12 cellular contexts compared by ENCODE assay signal in genomic region chr12:59737725-59738463, GRCh38.
DNase-seq lines count a peak whose midpoint lies in the region; FAIRE-seq and TF ChIP-seq lines count a peak whose summit lies in the region.
"Had no signal": no experiment of that assay in that cellular context is flagged by ENCODE, and none has a peak within 500 bp of the region (broad histone marks: within the 10 kb centered on the region; RNA-seq: fewer than 3 reads in every experiment).

No MANE protein-coding gene starts in this region.

- H3K27me3 ChIP-seq in GM23248 (replicated peaks; ENCODE audit: insufficient read depth) (no peaks in the 10 kb centered on the region), brain microvascular endothelial cell (replicated peaks) (no peaks in the 10 kb centered on the region), mesenchymal stem cell (ENCODE audit: control insufficient read depth in 1 of 2, insufficient read depth in 1 of 2, low read length in 2 of 2) (no peaks in the 10 kb centered on the region), small intestine (ENCODE audit: control insufficient read depth in 2 of 2, insufficient read depth in 2 of 2, low read length in 2 of 2) (no peaks in the 10 kb centered on the region)

- peak overlapping the region; percentile 84 for H3K4me2 ChIP-seq in GM23248 (ENCODE audit: unreplicated experiment)
- no peak overlapping the region for H3K4me2 ChIP-seq in mesenchymal stem cell (ENCODE audit: low read length, poor library complexity, severe bottlenecking)

- no peak overlapping the region for H2BK5ac ChIP-seq in mesenchymal stem cell (ENCODE audit: low read depth, low read length, poor library complexity, severe bottlenecking)

- TF ChIP-seq CTCF in AG10803 (conservative IDR thresholded peaks at IDR 0.05; ENCODE audit: low read length) (no peak), brain microvascular endothelial cell (IDR thresholded peaks at IDR 0.05; ENCODE audit: low read depth, low read length, missing control alignments) (no peak)

- H4K8ac ChIP-seq in mesenchymal stem cell (ENCODE audit: low read length): no peak overlapping the region

- no peaks in the 10 kb centered on the region for H3K9me2 ChIP-seq in GM23248 (ENCODE audit: insufficient read depth)

- no peaks in the 10 kb centered on the region for H4K20me1 ChIP-seq in GM23248 (ENCODE audit: insufficient read depth)

- H2AK5ac ChIP-seq in mesenchymal stem cell (ENCODE audit: low read length, severe bottlenecking): no peak overlapping the region

- H3K9ac ChIP-seq in GM23248: peak overlapping the region; percentile 55
- H3K9ac ChIP-seq in mesenchymal stem cell (ENCODE audit: low read length): peak overlapping the region; percentile 62

- no peaks in the 10 kb centered on the region for H3K79me1 ChIP-seq in mesenchymal stem cell (replicated peaks; ENCODE audit: low read length, poor library complexity, severe bottlenecking)

- H3K4me3 ChIP-seq in AG10803 (ENCODE audit: low read length) (peak overlapping the region; percentile 30), GM23248 (peak overlapping the region; percentile 69), brain microvascular endothelial cell (ENCODE audit: low read depth, low read length) (no peak overlapping the region), mesenchymal stem cell (ENCODE audit: insufficient read depth in 1 of 2, low read depth in 1 of 2, low read length in 2 of 2) (peak overlapping the region in 1 of 2 experiments; percentile 67), small intestine (ENCODE audit: low read depth in 1 of 2, low read length in 2 of 2) (no peak overlapping the region)

- peak overlapping the region; percentile 66 for H2AFZ ChIP-seq in GM23248
- H2AFZ ChIP-seq in mesenchymal stem cell (ENCODE audit: low read depth, low read length): no peak overlapping the region

- no peak overlapping the region for H4K91ac ChIP-seq in mesenchymal stem cell (ENCODE audit: low read length)

- no peaks in the 10 kb centered on the region for H3K79me2 ChIP-seq in GM23248 (ENCODE audit: insufficient read depth)

- 17 to 23% methylated on average over 3 of the region's 3 CpGs for WGBS in GM23248 (ENCODE audit: low coverage in 1 of 2, low lambda C conversion rate in 2 of 2, missing lambda C conversion rate in 2 of 2), 2 experiments
- WGBS in mesenchymal stem cell: no CpG with 5 or more reads among the region's 3 CpGs
- 60 to 74% (median 69%) methylated on average over 3 of the region's 3 CpGs for WGBS in small intestine, 3 donors

- H3K36me3 ChIP-seq in GM23248 (ENCODE audit: low read depth) (no peaks in the 10 kb centered on the region), brain microvascular endothelial cell (replicated peaks) (no peaks in the 10 kb centered on the region), mesenchymal stem cell (ENCODE audit: control insufficient read depth in 1 of 2, insufficient read depth in 2 of 2, low read depth in 1 of 2, low read length in 2 of 2) (no peaks in the 10 kb centered on the region), small intestine (ENCODE audit: control insufficient read depth in 2 of 2, insufficient read depth in 2 of 2, low read length in 2 of 2) (no peaks in the 10 kb centered on the region)

- in situ Hi-C loops in GM23248 (cut with MboI): no loop called here
- in situ Hi-C loops in brain microvascular endothelial cell (cut with HindIII; ENCODE audit: low pct_ligation_motif_present, low sequenced_read_pairs): no loop called here

- DNase-seq in AG10803 (ENCODE audit: low read depth) (peak; percentile 62), GM23248 (peak; percentile 65), brain microvascular endothelial cell (peak; percentile 11), mesenchymal stem cell (peak; percentile 20), NCI-H128 (lab: John Stamatoyannopoulos, UW; ENCODE audit: unreplicated experiment) (no peak), small intestine (no peak), NCI-H2171 (lab: John Stamatoyannopoulos, UW) (no peak), putamen (ENCODE audit: low spot score) (no peak)
- DNase-seq: activated CD4-positive, alpha-beta T cell treated with anti-CD3 and anti-CD28 coated beads for 1 hour; caudate nucleus had no signal

- H3K27ac ChIP-seq in GM23248 (peak overlapping the region; percentile 57), brain microvascular endothelial cell (no peak overlapping the region), mesenchymal stem cell (ENCODE audit: low read length, poor library complexity, severe bottlenecking) (no peak overlapping the region), small intestine (ENCODE audit: low read depth in 1 of 2, low read length in 1 of 2) (no peak overlapping the region)
- H3K27ac ChIP-seq: epithelial cell of prostate, HL-60 had no signal

- peaks cover 36% of the 10 kb centered on the region for H3F3A ChIP-seq in GM23248 (ENCODE audit: insufficient read depth)

- no peak overlapping the region for H2BK15ac ChIP-seq in mesenchymal stem cell (ENCODE audit: low read depth, poor library complexity, severe bottlenecking)

- FAIRE-seq in small intestine (lab: Jason Lieb, UNC): no peak

- H3K23ac ChIP-seq in mesenchymal stem cell (ENCODE audit: low read length in 2 of 2): no peak overlapping the region

- H3K18ac ChIP-seq in mesenchymal stem cell (ENCODE audit: low read depth in 1 of 2, low read length in 2 of 2): no peak overlapping the region

- H3K9me3 ChIP-seq in GM23248 (ENCODE audit: low read depth) (no peaks in the 10 kb centered on the region), mesenchymal stem cell (ENCODE audit: control insufficient read depth, low read length) (no peaks in the 10 kb centered on the region), small intestine (ENCODE audit: control insufficient read depth, low read depth) (no peaks in the 10 kb centered on the region)

- no peak overlapping the region for H2BK120ac ChIP-seq in mesenchymal stem cell (ENCODE audit: low read depth, low read length)

- no peak overlapping the region for H2BK12ac ChIP-seq in mesenchymal stem cell (ENCODE audit: low read length in 2 of 2)

- H3K4me1 ChIP-seq in GM23248 (ENCODE audit: insufficient read depth) (peaks cover 38% of the 10 kb centered on the region), mesenchymal stem cell (ENCODE audit: control insufficient read depth, insufficient read depth, low read depth, low read length) (no peaks in the 10 kb centered on the region), small intestine (ENCODE audit: control insufficient read depth in 2 of 2, insufficient read depth in 1 of 2, low read depth in 1 of 2, low read length in 1 of 2) (peaks cover 0 to 4% of the 10 kb centered on the region in 2 donors)

- H3K4ac ChIP-seq in mesenchymal stem cell (ENCODE audit: low read depth in 1 of 2, low read length in 2 of 2): peak overlapping the region in 1 of 2 experiments; percentile 4

- H3K14ac ChIP-seq in mesenchymal stem cell (ENCODE audit: low read length in 2 of 2): no peak overlapping the region

Comparison
In these comparisons a context has a peak if more than half of its experiments do, and no peak if none do; other contexts are left out.
1. DNase-seq: peak in AG10803 (single experiment), GM23248 (single experiment), brain microvascular endothelial cell (single experiment) and mesenchymal stem cell (single experiment); none in NCI-H128 (single experiment), small intestine (single experiment), NCI-H2171 (single experiment) and putamen (single experiment).
2. H3K4me3 ChIP-seq: peak in AG10803 (single experiment) and GM23248 (single experiment); none in brain microvascular endothelial cell (single experiment) and small intestine (0 of 2).